Comparison of ENCODE assay signal across 7 cellular contexts in genomic region chr15:22203209-22203608, GRCh38.
A peak's percentile ranks its signal among the peaks of the same experiment; 100 is the strongest.
DNase-seq lines count a peak whose midpoint lies in the region; ATAC-seq and TF ChIP-seq lines count a peak whose summit lies in the region.
"Not testable (repeated sequence)": the region's sequence is repeated elsewhere in the genome, so short reads cannot be mapped to it uniquely, and the experiment has no call there.

No MANE protein-coding gene starts in this region.

- H3K36me3 Mint-ChIP-seq in T-cell; activated T-cell treated with anti-CD3 and anti-CD28 coated beads, Interleukin-2, amount 50 U/mL, for 4 hours (ENCODE audit: insufficient read depth); stimulated activated effector memory CD8-positive, alpha-beta T cell treated with anti-CD3 and anti-CD28 coated beads, Interleukin-12 subunit alpha, Interleukin-12 subunit beta, amount 100 ng/mL, for 72 hours: not testable (repeated sequence)

- TF ChIP-seq POLR2A in gastroesophageal sphincter (IDR thresholded peaks at IDR 0.05), result not testable (repeated sequence)

- not testable (repeated sequence) for DNase-seq in DND-41; T-cell; activated T-cell treated with anti-CD3 and anti-CD28 coated beads, Interleukin-2, amount 50 U/mL, for 4 hours; lung (ENCODE audit: low spot score); stimulated activated effector memory CD8-positive, alpha-beta T cell treated with anti-CD3 and anti-CD28 coated beads, Interleukin-12 subunit alpha, Interleukin-12 subunit beta, amount 100 ng/mL, for 72 hours (ENCODE audit: low spot score in 2 of 2)

- H3K9ac ChIP-seq in DND-41 (ENCODE audit: low read depth, low read length), result not testable (repeated sequence)

- H3K9me3 Mint-ChIP-seq in T-cell; activated T-cell treated with anti-CD3 and anti-CD28 coated beads, Interleukin-2, amount 50 U/mL, for 4 hours; stimulated activated effector memory CD8-positive, alpha-beta T cell treated with anti-CD3 and anti-CD28 coated beads, Interleukin-12 subunit alpha, Interleukin-12 subunit beta, amount 100 ng/mL, for 72 hours: not testable (repeated sequence)

- not testable (repeated sequence) for H3K4me1 Mint-ChIP-seq in T-cell; activated T-cell treated with anti-CD3 and anti-CD28 coated beads, Interleukin-2, amount 50 U/mL, for 4 hours (ENCODE audit: low read depth); stimulated activated effector memory CD8-positive, alpha-beta T cell treated with anti-CD3 and anti-CD28 coated beads, Interleukin-12 subunit alpha, Interleukin-12 subunit beta, amount 100 ng/mL, for 72 hours

- H3K27ac Mint-ChIP-seq in T-cell; stimulated activated effector memory CD8-positive, alpha-beta T cell treated with anti-CD3 and anti-CD28 coated beads, Interleukin-12 subunit alpha, Interleukin-12 subunit beta, amount 100 ng/mL, for 72 hours: not testable (repeated sequence)

- WGBS in gastroesophageal sphincter (ENCODE audit: low coverage in 1 of 2), 2 donors, result no CpG with 5 or more reads among the region's 5 CpGs
- no CpG with 5 or more reads among the region's 5 CpGs for WGBS in lung, 2 donors

- not testable (repeated sequence) for H3K4me1 ChIP-seq in DND-41 (ENCODE audit: insufficient read depth, low read length); gastroesophageal sphincter; lung (ENCODE audit: control insufficient read depth in 2 of 2, insufficient read depth in 2 of 2, low read length in 2 of 2)

- POLR2A ChIA-PET in T-cell (lab: Charles Lee), result not testable (repeated sequence)

- H2AFZ ChIP-seq in DND-41 (ENCODE audit: low read depth, low read length), result not testable (repeated sequence)

- H3K27me3 ChIP-seq in DND-41 (ENCODE audit: insufficient read depth, low read length, poor library complexity); gastroesophageal sphincter; lung (ENCODE audit: control insufficient read depth, insufficient read depth): not testable (repeated sequence)

- H3K27ac ChIP-seq in DND-41 (ENCODE audit: low read length); gastroesophageal sphincter; lung (ENCODE audit: low read depth in 1 of 2, low read length in 1 of 2): not testable (repeated sequence)

- not testable (repeated sequence) for H3K36me3 ChIP-seq in DND-41 (ENCODE audit: insufficient read depth, low read length); gastroesophageal sphincter; lung (ENCODE audit: control insufficient read depth in 2 of 2, insufficient read depth in 2 of 2, low read length in 2 of 2)

- not testable (repeated sequence) for H3K79me2 ChIP-seq in DND-41 (ENCODE audit: insufficient read depth, low read length)

- CTCF ChIA-PET in T-cell (lab: Charles Lee), result not testable (repeated sequence)

- H4K20me1 ChIP-seq in DND-41 (ENCODE audit: insufficient read depth, low read length), result not testable (repeated sequence)

- not testable (repeated sequence) for H3K27me3 Mint-ChIP-seq in T-cell; activated T-cell treated with anti-CD3 and anti-CD28 coated beads, Interleukin-2, amount 50 U/mL, for 4 hours (ENCODE audit: low read depth)

- not testable (repeated sequence) for TF ChIP-seq EP300 in gastroesophageal sphincter (IDR thresholded peaks at IDR 0.05)

- H3K4me3 ChIP-seq in DND-41 (ENCODE audit: low read depth in 1 of 2, low read length in 2 of 2); gastroesophageal sphincter; lung: not testable (repeated sequence)

- H3K4me3 Mint-ChIP-seq in T-cell; activated T-cell treated with anti-CD3 and anti-CD28 coated beads, Interleukin-2, amount 50 U/mL, for 4 hours; stimulated activated effector memory CD8-positive, alpha-beta T cell treated with anti-CD3 and anti-CD28 coated beads, Interleukin-12 subunit alpha, Interleukin-12 subunit beta, amount 100 ng/mL, for 72 hours: not testable (repeated sequence)

- H3K4me2 ChIP-seq in DND-41 (ENCODE audit: insufficient read depth, low read length), result not testable (repeated sequence)

- ATAC-seq in DND-41 (ENCODE audit: insufficient read depth, low read depth) (peak; percentile 97), GM21723 (IDR thresholded peaks at IDR 0.05; ENCODE audit: unreplicated experiment) (peak; percentile 72), T-cell (replicated peaks in 1 of 4) (peak; percentile 34 to 83 (median 81)), gastroesophageal sphincter (peak; percentile 31), lung (ENCODE audit: insufficient read depth, low FRiP score) (peak; percentile 66)
- ATAC-seq in activated T-cell treated with anti-CD3 and anti-CD28 coated beads, Interleukin-2, amount 50 U/mL, for 4 hours, result peak; percentile 74 to 77
- ATAC-seq in stimulated activated effector memory CD8-positive, alpha-beta T cell treated with anti-CD3 and anti-CD28 coated beads, Interleukin-12 subunit alpha, Interleukin-12 subunit beta, amount 100 ng/mL, for 72 hours, result peak; percentile 88

- not testable (repeated sequence) for H3K9me3 ChIP-seq in DND-41 (ENCODE audit: insufficient read depth, low read length, severe bottlenecking); gastroesophageal sphincter; lung (ENCODE audit: control insufficient read depth in 2 of 2, insufficient read depth in 1 of 2, low read length in 1 of 2)

- TF ChIP-seq CTCF in DND-41 (IDR thresholded peaks at IDR 0.05; ENCODE audit: borderline replicate concordance, extremely low read depth, low read length, poor library complexity, severe bottlenecking); gastroesophageal sphincter (IDR thresholded peaks at IDR 0.05); lung (IDR thresholded peaks at IDR 0.05; ENCODE audit: control extremely low read depth, extremely low read depth): not testable (repeated sequence)

Comparison
In these comparisons a context has a peak if more than half of its experiments do, and no peak if none do; other contexts are left out.
1. ATAC-seq: peak in every context shown above with its lines; median percentile 97 in DND-41; 88 in stimulated activated effector memory CD8-positive, alpha-beta T cell treated with anti-CD3 and anti-CD28 coated beads, Interleukin-12 subunit alpha, Interleukin-12 subunit beta, amount 100 ng/mL, for 72 hours; 81 in T-cell; 76 in activated T-cell treated with anti-CD3 and anti-CD28 coated beads, Interleukin-2, amount 50 U/mL, for 4 hours; 72 in GM21723; 66 in lung; 31 in gastroesophageal sphincter.